In the genomic region with DNA sequence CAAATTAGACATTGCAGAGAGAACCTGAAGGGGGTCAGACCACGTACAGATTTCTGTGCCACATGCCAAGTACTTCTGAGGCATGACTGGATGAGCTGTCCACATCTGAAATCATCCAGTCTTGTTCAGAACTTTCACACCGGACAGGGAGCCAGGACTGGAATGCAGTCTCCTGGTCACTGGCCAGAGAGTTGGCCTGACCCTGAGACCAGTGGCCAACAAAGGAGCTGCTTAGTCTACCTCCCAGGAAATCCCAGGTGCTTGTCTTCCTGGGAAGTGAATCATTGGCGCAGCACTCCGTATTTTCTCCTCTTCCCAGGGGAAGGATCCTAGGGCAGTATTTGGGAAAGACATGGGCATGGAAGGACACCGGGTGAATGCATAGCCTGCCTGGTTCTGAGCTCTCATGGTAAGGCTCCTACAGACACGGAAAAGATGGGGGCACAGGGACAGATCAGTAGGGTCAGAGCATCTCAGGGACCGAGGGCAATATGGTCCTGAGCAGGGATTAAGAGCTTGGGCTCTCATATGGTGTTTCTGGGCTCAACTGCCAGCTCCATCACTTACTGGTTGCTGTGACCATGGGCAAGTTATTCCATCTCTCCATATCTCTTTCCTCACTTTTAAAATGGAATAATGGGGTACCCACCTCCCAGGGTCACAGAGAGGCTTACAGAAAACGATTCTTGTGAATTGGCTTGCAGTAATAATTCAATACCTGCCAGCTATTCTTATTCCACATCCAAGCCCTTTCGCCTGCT, we compare ENCODE assay signal across 8 cellular contexts. TPM values are rescaled to one million over a fixed set of nuclear protein-coding genes. Genes with fewer than 3 reads are reported as not detected.
A peak's percentile ranks its signal among the peaks of the same experiment; 100 is the strongest.
DNase-seq lines count a peak whose midpoint lies in the region; ATAC-seq, FAIRE-seq and TF ChIP-seq lines count a peak whose summit lies in the region.

No MANE protein-coding gene starts in this region.

- H3K9me3 Mint-ChIP-seq in astrocyte (ENCODE audit: unreplicated experiment) = no peaks in the 10 kb centered on the region

- no peak overlapping the region for H2AFZ ChIP-seq in astrocyte (ENCODE audit: low read depth, low read length)

- H3K27me3 ChIP-seq in astrocyte (ENCODE audit: insufficient read depth, low read length) (no peaks in the 10 kb centered on the region), upper lobe of right lung (no peaks in the 10 kb centered on the region)

- peaks cover 21% of the 10 kb centered on the region for H3K36me3 Mint-ChIP-seq in astrocyte (ENCODE audit: low read depth, unreplicated experiment)

- H4K20me1 ChIP-seq in astrocyte (ENCODE audit: insufficient read depth, low read length) = peaks cover 35% of the 10 kb centered on the region

- peak overlapping the region; percentile 79 for H3K4me3 Mint-ChIP-seq in astrocyte (ENCODE audit: unreplicated experiment)

- no peaks in the 10 kb centered on the region for H3K27me3 Mint-ChIP-seq in astrocyte (ENCODE audit: low read depth, unreplicated experiment)

- ATAC-seq in left lobe of liver (peak; percentile 13), upper lobe of right lung (no peak), GM19035 (IDR thresholded peaks at IDR 0.05; ENCODE audit: unreplicated experiment) (no peak), GM18498 (IDR thresholded peaks at IDR 0.05; ENCODE audit: unreplicated experiment) (no peak)

- intact Hi-C loops in upper lobe of right lung (cut with DNase I) = no loop called here

- H3K9ac ChIP-seq in astrocyte (ENCODE audit: low read length) = peak overlapping the region; percentile 91

- no peak for FAIRE-seq in astrocyte (lab: Jason Lieb, UNC)

- peak; percentile 52 for DNase-seq in AG10803 (ENCODE audit: low read depth)
- peak; percentile 56 for DNase-seq in HT1080 (ENCODE audit: low read depth)
- DNase-seq in astrocyte (ENCODE audit: low read depth) = peak; percentile 77
- no peak for DNase-seq in left lobe of liver (ENCODE audit: low spot score)
- no peak for DNase-seq in upper lobe of right lung
- DNase-seq in NCI-H774 (lab: John Stamatoyannopoulos, UW) = no peak

- H3K79me2 ChIP-seq in astrocyte (ENCODE audit: insufficient read depth, low read length) = peaks cover 41% of the 10 kb centered on the region

- H3K4me1 Mint-ChIP-seq in astrocyte (ENCODE audit: low read depth, unreplicated experiment) = peaks cover 41% of the 10 kb centered on the region

- H3K4me1 ChIP-seq in astrocyte (ENCODE audit: insufficient read depth, low read length) = peaks cover 38% of the 10 kb centered on the region
- peaks cover 13% of the 10 kb centered on the region for H3K4me1 ChIP-seq in upper lobe of right lung

- TF ChIP-seq CTCF in AG10803 (conservative IDR thresholded peaks at IDR 0.05; ENCODE audit: low read length) (no peak), astrocyte (IDR thresholded peaks at IDR 0.05; ENCODE audit: insufficient read depth, low read depth, low read length) (no peak), upper lobe of right lung (IDR thresholded peaks at IDR 0.05) (no peak)

- peak overlapping the region; percentile 77 for H3K4me3 ChIP-seq in AG10803 (ENCODE audit: low read length)
- H3K4me3 ChIP-seq in astrocyte (ENCODE audit: insufficient read depth, low read depth, low read length) = peak overlapping the region; percentile 97
- peak overlapping the region; percentile 72 for H3K4me3 ChIP-seq in upper lobe of right lung

- peaks cover 17% of the 10 kb centered on the region for H3K36me3 ChIP-seq in astrocyte (ENCODE audit: insufficient read depth, low read length)
- no peaks in the 10 kb centered on the region for H3K36me3 ChIP-seq in upper lobe of right lung

- peak overlapping the region; percentile 85 for H3K4me2 ChIP-seq in astrocyte (ENCODE audit: low read length)

- H3K9me3 ChIP-seq in astrocyte (ENCODE audit: insufficient read depth, low read depth, low read length) (no peaks in the 10 kb centered on the region), upper lobe of right lung (no peaks in the 10 kb centered on the region)

- H3K27ac ChIP-seq in astrocyte (ENCODE audit: low read depth, low read length) = peak overlapping the region; percentile 64
- no peak overlapping the region for H3K27ac ChIP-seq in upper lobe of right lung

- peak overlapping the region; percentile 44 for H3K27ac Mint-ChIP-seq in astrocyte (ENCODE audit: unreplicated experiment)

RNA-seq across cellular contexts. Expression of a gene that starts 1.3 kb away (rescaled TPM):
- total RNA-seq in HT1080 (2014; rRNA removed; shearing (Covaris generic)) = 149 and 198 TPM in 2 replicates
- polyA plus RNA-seq in HT1080 (2015; cell fraction: cytosol; rRNA removed) = 182 and 229 TPM in 2 replicates
- 306 and 307 TPM in 2 replicates for polyA plus RNA-seq in HT1080 (2015; cell fraction: nucleus; rRNA removed)
- total RNA-seq in astrocyte (324 and 428 TPM in 2 replicates), left lobe of liver (257 TPM), upper lobe of right lung (276 TPM)

RNA-seq across cellular contexts. Expression of a gene that starts 15.7 kb away (rescaled TPM):
- total RNA-seq in HT1080 (2014; rRNA removed; shearing (Covaris generic)) = not detected in 2 replicates
- not detected in 2 replicates for polyA plus RNA-seq in HT1080 (2015; cell fraction: cytosol; rRNA removed)
- not detected in 2 replicates for polyA plus RNA-seq in HT1080 (2015; cell fraction: nucleus; rRNA removed)
- total RNA-seq in astrocyte (not detected in 2 replicates), left lobe of liver (0.20 TPM), upper lobe of right lung (2.1 TPM)

RNA-seq across cellular contexts. Expression of a gene that starts 59.3 kb away (rescaled TPM):
- total RNA-seq in HT1080 (2014; rRNA removed; shearing (Covaris generic)) = 70.4 and 79.6 TPM in 2 replicates
- polyA plus RNA-seq in HT1080 (2015; cell fraction: cytosol; rRNA removed) = 69.8 and 71.8 TPM in 2 replicates
- polyA plus RNA-seq in HT1080 (2015; cell fraction: nucleus; rRNA removed) = 16.4 and 19.4 TPM in 2 replicates
- total RNA-seq in astrocyte (82.0 and 93.9 TPM in 2 replicates), left lobe of liver (16.4 TPM), upper lobe of right lung (42.1 TPM)

Comparison
In these comparisons a context has a peak if more than half of its experiments do, and no peak if none do; other contexts are left out.
1. DNase-seq: peak in AG10803 (single experiment), HT1080 (single experiment) and astrocyte (single experiment); none in left lobe of liver (single experiment), upper lobe of right lung (single experiment) and NCI-H774 (single experiment).
2. Peak in every context shown above with its lines, with median percentiles within 50 percentile points of each other: H3K4me3 ChIP-seq.